In genomic region chr1:248402748-248403147, GRCh38 we compare ENCODE assay signal across 44 cellular contexts. TPM values are rescaled to one million over a fixed set of nuclear protein-coding genes. Genes with fewer than 3 reads are reported as not detected.
"Had no signal": no experiment of that assay in that cellular context is flagged by ENCODE, and none has a peak within 500 bp of the region (broad histone marks: within the 10 kb centered on the region; RNA-seq: fewer than 3 reads in every experiment).

Gene OR2T1 (plus strand): TSS chr1:248403048. CDS start chr1:248406148, 3,100 bp downstream.

- H3K4me1 Mint-ChIP-seq: activated naive CD4-positive, alpha-beta T cell treated with anti-CD3 and anti-CD28 coated beads, Interleukin-2, amount 50 U/mL, for 24 hours; activated naive CD8-positive, alpha-beta T cell treated with anti-CD3 and anti-CD28 coated beads for 36 hours; activated T-helper 17 cell treated with anti-CD3 and anti-CD28 coated beads, Interleukin-2, amount 50 U/mL, for 72 hours; brain; central memory CD8-positive, alpha-beta T cell had no signal

- DNase-seq: activated effector memory CD4-positive, alpha-beta T cell treated with anti-CD3 and anti-CD28 coated beads, Interleukin-2, amount 50 U/mL, for 16 hours; activated effector memory CD4-positive, alpha-beta T cell treated with Interleukin-2 at 50 U/mL for 16 hours; activated gamma-delta T cell; activated gamma-delta T cell treated with Interleukin-2 at 50 U/mL for 16 hours; activated naive CD4-positive, alpha-beta T cell; activated naive CD4-positive, alpha-beta T cell treated with anti-CD3 and anti-CD28 coated beads for 36 hours; activated naive CD4-positive, alpha-beta T cell treated with anti-CD3 and anti-CD28 coated beads, Interleukin-2, amount 10 ng/mL, durations not matched to agents 7 days and 5 days; activated naive CD4-positive, alpha-beta T cell treated with anti-CD3 and anti-CD28 coated beads, Interleukin-2, amount 50 U/mL, for 16 hours; activated naive CD4-positive, alpha-beta T cell treated with Interleukin-2 at 50 U/mL for 16 hours; activated naive CD8-positive, alpha-beta T cell treated with anti-CD3 and anti-CD28 coated beads for 36 hours; activated naive CD8-positive, alpha-beta T cell treated with anti-CD3 and anti-CD28 coated beads, Interleukin-2, amount 10 ng/mL, durations not matched to agents 7 days and 5 days; activated naive CD8-positive, alpha-beta T cell treated with anti-CD3 and anti-CD28 coated beads, Interleukin-2, amount 50 U/mL, for 24 hours; activated T-cell treated with anti-CD3 and anti-CD28 coated beads, Interleukin-2, amount 50 U/mL, for 1 hour; activated T-cell treated with anti-CD3 and anti-CD28 coated beads, Interleukin-2, amount 50 U/mL, for 24 hours; activated T-cell treated with anti-CD3 and anti-CD28 coated beads, Interleukin-2, amount 50 U/mL, for 4 hours; activated T-cell treated with anti-CD3 and anti-CD28 coated beads, Interleukin-2, amount 50 U/mL, for 48 hours; activated T-cell treated with anti-CD3 and anti-CD28 coated beads, Interleukin-2, amount 50 U/mL, for 72 hours; adrenal gland; amniotic stem cell; amygdala; anterior cingulate cortex; aorta; body of pancreas; brain microvascular endothelial cell; caudate nucleus; central memory CD4-positive, alpha-beta T cell; cerebellar nuclear complex had no signal

- H3K27me3 ChIP-seq: adrenal gland, ascending aorta, body of pancreas, brain microvascular endothelial cell, breast epithelium, cardiac muscle cell had no signal

- H3K4me3 Mint-ChIP-seq: activated naive CD4-positive, alpha-beta T cell treated with anti-CD3 and anti-CD28 coated beads for 36 hours; activated naive CD4-positive, alpha-beta T cell treated with anti-CD3 and anti-CD28 coated beads, Interleukin-2, amount 10 ng/mL, durations not matched to agents 7 days and 5 days; activated naive CD4-positive, alpha-beta T cell treated with anti-CD3 and anti-CD28 coated beads, Interleukin-2, amount 50 U/mL, for 24 hours; activated naive CD8-positive, alpha-beta T cell; activated naive CD8-positive, alpha-beta T cell treated with anti-CD3 and anti-CD28 coated beads for 36 hours; activated naive CD8-positive, alpha-beta T cell treated with anti-CD3 and anti-CD28 coated beads, Interleukin-2, amount 10 ng/mL, durations not matched to agents 7 days and 5 days; activated naive CD8-positive, alpha-beta T cell treated with anti-CD3 and anti-CD28 coated beads, Interleukin-2, amount 50 U/mL, for 24 hours; activated T-cell treated with anti-CD3 and anti-CD28 coated beads, Interleukin-2, amount 50 U/mL, for 24 hours; activated T-cell treated with anti-CD3 and anti-CD28 coated beads, Interleukin-2, amount 50 U/mL, for 4 hours; activated T-cell treated with anti-CD3 and anti-CD28 coated beads, Interleukin-2, amount 50 U/mL, for 72 hours; activated T-helper 1 cell treated with anti-CD3 and anti-CD28 coated beads, Interleukin-12 subunit alpha, Interleukin-12 subunit beta, Interleukin-2, Interleukin-4 antibody, amounts not matched to agents 30 ng/mL and 10 ng/mL and 1 ng/mL, durations not matched to agents 14 hours and 24 hours and 36 hours; activated T-helper 17 cell treated with anti-CD3 and anti-CD28 coated beads, Interleukin-2, amount 50 U/mL, for 72 hours; brain; central memory CD8-positive, alpha-beta T cell had no signal

- H3K27ac Mint-ChIP-seq: activated naive CD4-positive, alpha-beta T cell treated with anti-CD3 and anti-CD28 coated beads for 36 hours; activated naive CD4-positive, alpha-beta T cell treated with anti-CD3 and anti-CD28 coated beads, Interleukin-2, amount 10 ng/mL, durations not matched to agents 7 days and 5 days; activated naive CD4-positive, alpha-beta T cell treated with anti-CD3 and anti-CD28 coated beads, Interleukin-2, amount 50 U/mL, for 72 hours; activated naive CD8-positive, alpha-beta T cell; activated naive CD8-positive, alpha-beta T cell treated with anti-CD3 and anti-CD28 coated beads for 36 hours; activated naive CD8-positive, alpha-beta T cell treated with anti-CD3 and anti-CD28 coated beads, Interleukin-2, amount 10 ng/mL, durations not matched to agents 7 days and 5 days; activated naive CD8-positive, alpha-beta T cell treated with anti-CD3 and anti-CD28 coated beads, Interleukin-2, amount 50 U/mL, for 24 hours; activated T-cell treated with anti-CD3 and anti-CD28 coated beads, Interleukin-2, amount 50 U/mL, for 24 hours; activated T-cell treated with anti-CD3 and anti-CD28 coated beads, Interleukin-2, amount 50 U/mL, for 72 hours; activated T-helper 1 cell treated with anti-CD3 and anti-CD28 coated beads, Interleukin-12 subunit alpha, Interleukin-12 subunit beta, Interleukin-2, Interleukin-4 antibody, amounts not matched to agents 30 ng/mL and 10 ng/mL and 1 ng/mL, durations not matched to agents 14 hours and 24 hours and 36 hours; activated T-helper 17 cell treated with anti-CD3 and anti-CD28 coated beads, Interleukin-2, amount 50 U/mL, for 72 hours; activated T-helper 2 cell treated with anti-CD3 and anti-CD28 coated beads, Interferon-gamma antibody, Interleukin-2, Interleukin-4, amounts not matched to agents 10 μg/mL and 5 μg/mL and 100 μg/mL, durations not matched to agents 14 hours and 24 hours and 36 hours; brain had no signal

- H3K36me3 ChIP-seq: adrenal gland, ascending aorta, brain microvascular endothelial cell, breast epithelium, cardiac muscle cell had no signal

- H3K36me3 Mint-ChIP-seq: activated naive CD4-positive, alpha-beta T cell treated with anti-CD3 and anti-CD28 coated beads, Interleukin-2, amount 10 ng/mL, durations not matched to agents 7 days and 5 days; activated naive CD4-positive, alpha-beta T cell treated with anti-CD3 and anti-CD28 coated beads, Interleukin-2, amount 50 U/mL, for 24 hours; activated naive CD4-positive, alpha-beta T cell treated with anti-CD3 and anti-CD28 coated beads, Interleukin-2, amount 50 U/mL, for 72 hours; activated naive CD8-positive, alpha-beta T cell; activated naive CD8-positive, alpha-beta T cell treated with anti-CD3 and anti-CD28 coated beads for 36 hours; activated naive CD8-positive, alpha-beta T cell treated with anti-CD3 and anti-CD28 coated beads, Interleukin-2, amount 10 ng/mL, durations not matched to agents 7 days and 5 days; brain had no signal

- H3K4me3 ChIP-seq: adrenal gland, ascending aorta, body of pancreas, breast epithelium, cardiac muscle cell had no signal

- H3K9me3 Mint-ChIP-seq: activated naive CD4-positive, alpha-beta T cell treated with anti-CD3 and anti-CD28 coated beads, Interleukin-2, amount 50 U/mL, for 24 hours; activated T-helper 17 cell treated with anti-CD3 and anti-CD28 coated beads, Interleukin-2, amount 50 U/mL, for 72 hours had no signal

- H3K4me1 ChIP-seq: adrenal gland, ascending aorta, body of pancreas, breast epithelium had no signal

- H3K27me3 Mint-ChIP-seq: activated naive CD4-positive, alpha-beta T cell treated with anti-CD3 and anti-CD28 coated beads, Interleukin-2, amount 10 ng/mL, durations not matched to agents 7 days and 5 days; activated naive CD4-positive, alpha-beta T cell treated with anti-CD3 and anti-CD28 coated beads, Interleukin-2, amount 50 U/mL, for 24 hours; activated naive CD8-positive, alpha-beta T cell; activated naive CD8-positive, alpha-beta T cell treated with anti-CD3 and anti-CD28 coated beads for 36 hours; activated naive CD8-positive, alpha-beta T cell treated with anti-CD3 and anti-CD28 coated beads, Interleukin-2, amount 10 ng/mL, durations not matched to agents 7 days and 5 days; activated naive CD8-positive, alpha-beta T cell treated with anti-CD3 and anti-CD28 coated beads, Interleukin-2, amount 50 U/mL, for 24 hours; activated T-cell treated with anti-CD3 and anti-CD28 coated beads, Interleukin-2, amount 50 U/mL, for 24 hours; activated T-helper 17 cell treated with anti-CD3 and anti-CD28 coated beads, Interleukin-2, amount 50 U/mL, for 72 hours; brain; central memory CD8-positive, alpha-beta T cell had no signal

- H3K9me3 ChIP-seq: adrenal gland, ascending aorta, body of pancreas had no signal

- ATAC-seq: activated naive CD4-positive, alpha-beta T cell treated with anti-CD3 and anti-CD28 coated beads, Interleukin-2, amount 50 U/mL, for 72 hours; activated naive CD8-positive, alpha-beta T cell treated with anti-CD3 and anti-CD28 coated beads, Interleukin-2, amount 50 U/mL, for 24 hours; activated T-cell treated with anti-CD3 and anti-CD28 coated beads, Interleukin-2, amount 50 U/mL, for 4 hours; activated T-cell treated with anti-CD3 and anti-CD28 coated beads, Interleukin-2, amount 50 U/mL, for 72 hours; activated T-helper 17 cell treated with anti-CD3 and anti-CD28 coated beads, Interleukin-2, amount 50 U/mL, for 72 hours; body of pancreas had no signal

- H3K27ac ChIP-seq: adrenal gland, ascending aorta, body of pancreas, brain microvascular endothelial cell, breast epithelium, cardiac muscle cell had no signal

RNA-seq across cellular contexts. Expression of gene OR2T1, which starts in this region (rescaled TPM):
- total RNA-seq: activated naive CD4-positive, alpha-beta T cell treated with anti-CD3 and anti-CD28 coated beads for 36 hours; activated naive CD4-positive, alpha-beta T cell treated with anti-CD3 and anti-CD28 coated beads, Interleukin-2, amount 50 U/mL, for 72 hours; activated naive CD8-positive, alpha-beta T cell treated with anti-CD3 and anti-CD28 coated beads for 36 hours; activated naive CD8-positive, alpha-beta T cell treated with anti-CD3 and anti-CD28 coated beads, Interleukin-2, amount 10 ng/mL, durations not matched to agents 7 days and 5 days; activated T-cell treated with anti-CD3 and anti-CD28 coated beads, Interleukin-2, amount 50 U/mL, for 4 hours; activated T-cell treated with anti-CD3 and anti-CD28 coated beads, Interleukin-2, amount 50 U/mL, for 72 hours; activated T-helper 1 cell treated with anti-CD3 and anti-CD28 coated beads, Interleukin-12 subunit alpha, Interleukin-12 subunit beta, Interleukin-2, Interleukin-4 antibody, amounts not matched to agents 30 ng/mL and 10 ng/mL and 1 ng/mL, durations not matched to agents 14 hours and 24 hours and 36 hours; activated T-helper 17 cell treated with anti-CD3 and anti-CD28 coated beads, Interleukin-2, amount 50 U/mL, for 72 hours; activated T-helper 2 cell treated with anti-CD3 and anti-CD28 coated beads, Interferon-gamma antibody, Interleukin-2, Interleukin-4, amounts not matched to agents 10 μg/mL and 5 μg/mL and 100 μg/mL, durations not matched to agents 14 hours and 24 hours and 36 hours; adrenal gland; aorta; ascending aorta; astrocyte; body of pancreas; breast epithelium; bronchial epithelial cell; cardiac muscle cell; cardiac septum; cerebellum; chondrocyte had no signal
- polyA plus RNA-seq: adipose tissue, adrenal gland, cardiac muscle cell had no signal
